Comparison of ENCODE assay signal across 8 cellular contexts in the genomic region with DNA sequence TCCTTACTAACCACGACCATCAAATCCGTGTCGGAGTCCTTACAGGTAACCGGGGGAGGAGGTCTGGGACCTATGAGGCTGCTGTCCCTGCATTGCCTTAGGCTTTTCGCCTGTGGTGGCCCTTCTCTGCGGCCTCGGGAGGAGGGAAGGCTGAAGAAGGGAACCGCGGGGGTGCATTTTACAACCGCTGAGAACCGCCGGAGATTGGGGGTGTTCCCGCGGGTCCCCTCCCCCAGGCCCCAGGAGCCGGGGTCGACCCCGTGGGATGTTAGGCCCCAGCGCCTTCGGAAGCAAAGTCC. TPM values are rescaled to one million over a fixed set of nuclear protein-coding genes. Genes with fewer than 3 reads are reported as not detected.
DNase-seq lines count a peak whose midpoint lies in the region; ATAC-seq and TF ChIP-seq lines count a peak whose summit lies in the region.

No MANE protein-coding gene starts in this region.

- TF ChIP-seq CTCF in GM12865 (IDR thresholded peaks at IDR 0.05; ENCODE audit: insufficient read depth, low read depth, low read length, missing control alignments) (no peak), epithelial cell of esophagus (IDR thresholded peaks at IDR 0.05; ENCODE audit: insufficient read depth, low read depth, low read length, missing control alignments) (no peak), prostate gland (IDR thresholded peaks at IDR 0.05) (no peak)

- no peak for TF ChIP-seq POLR2A in prostate gland (IDR thresholded peaks at IDR 0.05)

- ATAC-seq in HG03432 (IDR thresholded peaks at IDR 0.05; ENCODE audit: unreplicated experiment) (no peak), HG03025 (IDR thresholded peaks at IDR 0.05; ENCODE audit: low FRiP score, unreplicated experiment) (no peak)

- H3K27me3 ChIP-seq in NT2/D1 (ENCODE audit: insufficient read depth, insufficient read length), result peaks cover 26% of the 10 kb centered on the region
- H3K27me3 ChIP-seq in prostate gland (replicated peaks; ENCODE audit: insufficient read depth), result no peaks in the 10 kb centered on the region

- peak overlapping the region; percentile 89 to 90 for H3K27ac ChIP-seq in prostate gland

- H3K9me3 ChIP-seq in NT2/D1 (ENCODE audit: insufficient read depth, low read length) (no peaks in the 10 kb centered on the region), prostate gland (no peaks in the 10 kb centered on the region)

- DNase-seq in GM12865 (ENCODE audit: low read depth), result no peak
- no peak for DNase-seq in NT2/D1 (ENCODE audit: low read depth, low spot score)
- no peak for DNase-seq in epithelial cell of esophagus (ENCODE audit: low read depth)
- DNase-seq in prostate gland (ENCODE audit: low spot score), result no peak
- no peak for DNase-seq in T1000 (lab: John Stamatoyannopoulos, UW)
- DNase-seq in activated CD4-positive, CD25-positive, alpha-beta regulatory T cell (lab: John Stamatoyannopoulos, UW), result no peak

- intact Hi-C loops in prostate gland (cut with DNase I), result no loop called here

- H3K36me3 ChIP-seq in NT2/D1 (ENCODE audit: insufficient read depth, insufficient read length, low read length) (no peaks in the 10 kb centered on the region), prostate gland (no peaks in the 10 kb centered on the region)

- H3K4me3 ChIP-seq in GM12865 (ENCODE audit: low read depth, low read length), result peak overlapping the region; percentile 96
- peak overlapping the region; percentile 76 for H3K4me3 ChIP-seq in NT2/D1 (ENCODE audit: insufficient read length, low read depth)
- H3K4me3 ChIP-seq in epithelial cell of esophagus (ENCODE audit: low read length), result peak overlapping the region; percentile 97
- H3K4me3 ChIP-seq in prostate gland, result peak overlapping the region; percentile 79 to 85

- peak overlapping the region; percentile 91 for H3K9ac ChIP-seq in NT2/D1 (ENCODE audit: insufficient read length, low read depth)

- H3K4me1 ChIP-seq in NT2/D1 (ENCODE audit: insufficient read depth, insufficient read length), result no peaks in the 10 kb centered on the region
- no peaks in the 10 kb centered on the region for H3K4me1 ChIP-seq in prostate gland (replicated peaks)

- WGBS in prostate gland, result 1% methylated on average over 17 of the region's 19 CpGs

RNA-seq across cellular contexts. Expression of a gene that starts 0.5 kb away (rescaled TPM):
- total RNA-seq in prostate gland, result 10 to 100 TPM; 13.5 to 18.7 TPM

RNA-seq across cellular contexts. Expression of a gene that starts 22.3 kb away (rescaled TPM):
- total RNA-seq in prostate gland, result 1 to 10 TPM in 1 of 2 donors, not detected in 1; 2.6 TPM
